11 cellular contexts compared by ENCODE assay signal in genomic region chr10:111989136-111990050, GRCh38.
"Had no signal": no experiment of that assay in that cellular context is flagged by ENCODE, and none has a peak within 500 bp of the region (broad histone marks: within the 10 kb centered on the region; RNA-seq: fewer than 3 reads in every experiment).

No MANE protein-coding gene starts in this region.

- H3K4me2 ChIP-seq: neural progenitor cell had no signal

- H3K36me3 Mint-ChIP-seq: mesothelial cell of epicardium, neural progenitor cell had no signal

- H3K27me3 ChIP-seq: neural progenitor cell had no signal

- H3K4me3 ChIP-seq: neural progenitor cell, thoracic aorta had no signal

- H3K4me1 Mint-ChIP-seq: mesothelial cell of epicardium, neural progenitor cell had no signal

- H2AFZ ChIP-seq: neural progenitor cell, parathyroid adenoma had no signal

- H3K79me2 ChIP-seq: parathyroid adenoma had no signal

- H3K4me1 ChIP-seq: neural progenitor cell, parathyroid adenoma had no signal

- FAIRE-seq: frontal cortex had no signal

- H3K9me3 Mint-ChIP-seq: activated naive CD4-positive, alpha-beta T cell treated with anti-CD3 and anti-CD28 coated beads for 36 hours; mesothelial cell of epicardium; stimulated activated naive CD8-positive, alpha-beta T cell treated with anti-CD3 and anti-CD28 coated beads, Interleukin-15, Interleukin-2, amounts not matched to agents 100 ng/mL and 50 ng/mL, for 24 hours had no signal

- H3K9me3 ChIP-seq: thoracic aorta had no signal

- H3K27ac ChIP-seq: neural progenitor cell, parathyroid adenoma, thoracic aorta had no signal

- H3K4me3 Mint-ChIP-seq: activated naive CD4-positive, alpha-beta T cell treated with anti-CD3 and anti-CD28 coated beads for 36 hours; mesothelial cell of epicardium; neural progenitor cell; stimulated activated naive CD8-positive, alpha-beta T cell treated with anti-CD3 and anti-CD28 coated beads, Interleukin-15, Interleukin-2, amounts not matched to agents 100 ng/mL and 50 ng/mL, for 24 hours had no signal

- H3K9ac ChIP-seq: neural progenitor cell, parathyroid adenoma had no signal

- H3K27ac Mint-ChIP-seq: activated naive CD4-positive, alpha-beta T cell treated with anti-CD3 and anti-CD28 coated beads for 36 hours; mesothelial cell of epicardium; neural progenitor cell; stimulated activated naive CD8-positive, alpha-beta T cell treated with anti-CD3 and anti-CD28 coated beads, Interleukin-15, Interleukin-2, amounts not matched to agents 100 ng/mL and 50 ng/mL, for 24 hours had no signal

- H3K36me3 ChIP-seq: neural progenitor cell, thoracic aorta had no signal

- DNase-seq: activated CD4-positive, alpha-beta T cell treated with anti-CD3 and anti-CD28 coated beads for 4 hours; activated naive CD4-positive, alpha-beta T cell treated with anti-CD3 and anti-CD28 coated beads for 36 hours; effector memory CD4-positive, alpha-beta T cell; stimulated activated CD4-positive, alpha-beta T cell treated with anti-CD3 and anti-CD28 coated beads, Interleukin-15, amount 100 ng/mL, for 24 hours; stimulated activated CD4-positive, alpha-beta T cell treated with anti-CD3 and anti-CD28 coated beads, Interleukin-4, amount 100 ng/mL, for 24 hours had no signal
